ENCODE assay signal across 1 cellular context in genomic region chr2:9169310-9170107, GRCh38.
TF ChIP-seq lines count a peak whose summit lies in the region.

No MANE protein-coding gene starts in this region.

TF ChIP-seq in K562, 482 proteins besides CTCF, POLR2A, EP300 and RAD21 (continued from another document and continues in another):
- TF ChIP-seq ZNF395 (CRISPR knock-in tag; IDR thresholded peaks at IDR 0.05) (peak; percentile 99), SIX5 (IDR thresholded peaks at IDR 0.05; ENCODE audit: borderline replicate concordance in 1 of 2, insufficient read depth in 1 of 2, low read depth in 1 of 2, low read length in 2 of 2) (no peak), ZNF57 (CRISPR knock-in tag; IDR thresholded peaks at IDR 0.05) (peak; percentile 80; the same call in 1 of the 2 replicates), MTA2 (IDR thresholded peaks at IDR 0.05; ENCODE audit: low read depth) (no peak), ADNP (tag; IDR thresholded peaks at IDR 0.05) (no peak), ELK1 (CRISPR knock-in tag; IDR thresholded peaks at IDR 0.05) (no peak), SIN3B (IDR thresholded peaks at IDR 0.05; ENCODE audit: low read depth) (no peak), ZBTB9 (CRISPR knock-in tag; IDR thresholded peaks at IDR 0.05) (peak; percentile 98), ZNF384 (IDR thresholded peaks at IDR 0.05; ENCODE audit: low read depth, low read length) (no peak), JUND (IDR thresholded peaks at IDR 0.05; ENCODE audit: borderline replicate concordance, low read depth, low read length) (no peak), JUND (tag; IDR thresholded peaks at IDR 0.05; ENCODE audit: borderline replicate concordance, low read depth, low read length) (peak; percentile 68; the same call in 2 of the 3 replicates), PRMT5 (CRISPR knock-in tag; IDR thresholded peaks at IDR 0.05) (no peak), ETS2 (tag; IDR thresholded peaks at IDR 0.05; ENCODE audit: borderline replicate concordance, poor library complexity, severe bottlenecking) (peak; percentile 65), GATAD2B (IDR thresholded peaks at IDR 0.05; ENCODE audit: borderline replicate concordance) (no peak), ZNF274 (IDR thresholded peaks at IDR 0.05; ENCODE audit: borderline replicate concordance, low read depth, low read length) (no peak), ARNT (IDR thresholded peaks at IDR 0.05) (no peak), ZNF23 (CRISPR knock-in tag; IDR thresholded peaks at IDR 0.05) (peak; percentile 54; the same call in 1 of the 2 replicates), ASH1L (IDR thresholded peaks at IDR 0.05; ENCODE audit: borderline replicate concordance, low read depth, partially characterized antibody) (no peak), ZNF512 (tag; IDR thresholded peaks at IDR 0.05) (no peak), KLF16 (IDR thresholded peaks at IDR 0.05) (0 out of 2 replicates have a peak, but pooled peaks have one; percentile 8), KDM1A (IDR thresholded peaks at IDR 0.05) (no peak), STAG1 (CRISPR knock-in tag; IDR thresholded peaks at IDR 0.05; ENCODE audit: borderline replicate concordance) (no peak), SMAD4 (CRISPR knock-in tag; conservative IDR thresholded peaks at IDR 0.05) (peak; percentile 97), SIRT6 (IDR thresholded peaks at IDR 0.05; ENCODE audit: low read depth, low read length) (no peak), PHB (CRISPR knock-in tag; IDR thresholded peaks at IDR 0.05) (0 out of 2 replicates have a peak, but pooled peaks have one; percentile 57), TEAD4 (IDR thresholded peaks at IDR 0.05; ENCODE audit: low read length) (no peak; the same call in 1 of the 2 replicates), TEAD4 (CRISPR knock-in tag; IDR thresholded peaks at IDR 0.05; ENCODE audit: borderline replicate concordance) (no peak), CAMTA2 (CRISPR knock-in tag; conservative IDR thresholded peaks at IDR 0.05) (peak; percentile 77; the same call in 1 of the 2 replicates), EHMT2 (IDR thresholded peaks at IDR 0.05) (no peak), BACH1 (tag; IDR thresholded peaks at IDR 0.05) (peak; percentile 97), CXXC5 (CRISPR knock-in tag; IDR thresholded peaks at IDR 0.05) (peak; percentile 77), NCOR1 (IDR thresholded peaks at IDR 0.05) (no peak), RBM22 (IDR thresholded peaks at IDR 0.05; ENCODE audit: low read depth, low read length, poor library complexity, severe bottlenecking) (no peak), MTF1 (CRISPR knock-in tag; IDR thresholded peaks at IDR 0.05; ENCODE audit: borderline replicate concordance) (peak; percentile 93), RFX1 (IDR thresholded peaks at IDR 0.05) (no peak), KLF10 (CRISPR knock-in tag; IDR thresholded peaks at IDR 0.05) (no peak; the same call in 1 of the 2 replicates), SAFB (IDR thresholded peaks at IDR 0.05; ENCODE audit: borderline replicate concordance, low read depth, low read length) (no peak), ZKSCAN8 (CRISPR knock-in tag; IDR thresholded peaks at IDR 0.05) (peak; percentile 88), STAT5A (IDR thresholded peaks at IDR 0.05; ENCODE audit: borderline replicate concordance, low read length) (peak; percentile 96), IRF2 (CRISPR knock-in tag; IDR thresholded peaks at IDR 0.05) (no peak), ZNF589 (CRISPR knock-in tag; IDR thresholded peaks at IDR 0.05; ENCODE audit: low read depth) (peak; percentile 99), KHSRP (IDR thresholded peaks at IDR 0.05) (no peak), ZNF280B (CRISPR knock-in tag; IDR thresholded peaks at IDR 0.05) (no peak), CHD4 (IDR thresholded peaks at IDR 0.05; ENCODE audit: insufficient read depth, insufficient replicate concordance, low read depth, low read length, poor library complexity, severe bottlenecking) (no peak), PTTG1 (tag; IDR thresholded peaks at IDR 0.05; ENCODE audit: low read depth) (peak; percentile 96), ZNF354B (CRISPR knock-in tag; IDR thresholded peaks at IDR 0.05) (peak; percentile 83), ATF4 (CRISPR knock-in tag; IDR thresholded peaks at IDR 0.05) (peak; percentile 92), E2F3 (CRISPR knock-in tag; IDR thresholded peaks at IDR 0.05) (peak; percentile 97), THRAP3 (IDR thresholded peaks at IDR 0.05; ENCODE audit: borderline replicate concordance) (no peak), ZNF324 (CRISPR knock-in tag; IDR thresholded peaks at IDR 0.05) (peak; percentile 75), NR2F6 (CRISPR knock-in tag; IDR thresholded peaks at IDR 0.05) (no peak), ERF (CRISPR knock-in tag; IDR thresholded peaks at IDR 0.05) (peak; percentile 98)
- TF ChIP-seq, protein P1, sequence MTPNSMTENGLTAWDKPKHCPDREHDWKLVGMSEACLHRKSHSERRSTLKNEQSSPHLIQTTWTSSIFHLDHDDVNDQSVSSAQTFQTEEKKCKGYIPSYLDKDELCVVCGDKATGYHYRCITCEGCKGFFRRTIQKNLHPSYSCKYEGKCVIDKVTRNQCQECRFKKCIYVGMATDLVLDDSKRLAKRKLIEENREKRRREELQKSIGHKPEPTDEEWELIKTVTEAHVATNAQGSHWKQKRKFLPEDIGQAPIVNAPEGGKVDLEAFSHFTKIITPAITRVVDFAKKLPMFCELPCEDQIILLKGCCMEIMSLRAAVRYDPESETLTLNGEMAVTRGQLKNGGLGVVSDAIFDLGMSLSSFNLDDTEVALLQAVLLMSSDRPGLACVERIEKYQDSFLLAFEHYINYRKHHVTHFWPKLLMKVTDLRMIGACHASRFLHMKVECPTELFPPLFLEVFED (CRISPR knock-in tag; conservative IDR thresholded peaks at IDR 0.05): peak; percentile 76; the same call in 1 of the 2 replicates
- TF ChIP-seq, protein P2, sequence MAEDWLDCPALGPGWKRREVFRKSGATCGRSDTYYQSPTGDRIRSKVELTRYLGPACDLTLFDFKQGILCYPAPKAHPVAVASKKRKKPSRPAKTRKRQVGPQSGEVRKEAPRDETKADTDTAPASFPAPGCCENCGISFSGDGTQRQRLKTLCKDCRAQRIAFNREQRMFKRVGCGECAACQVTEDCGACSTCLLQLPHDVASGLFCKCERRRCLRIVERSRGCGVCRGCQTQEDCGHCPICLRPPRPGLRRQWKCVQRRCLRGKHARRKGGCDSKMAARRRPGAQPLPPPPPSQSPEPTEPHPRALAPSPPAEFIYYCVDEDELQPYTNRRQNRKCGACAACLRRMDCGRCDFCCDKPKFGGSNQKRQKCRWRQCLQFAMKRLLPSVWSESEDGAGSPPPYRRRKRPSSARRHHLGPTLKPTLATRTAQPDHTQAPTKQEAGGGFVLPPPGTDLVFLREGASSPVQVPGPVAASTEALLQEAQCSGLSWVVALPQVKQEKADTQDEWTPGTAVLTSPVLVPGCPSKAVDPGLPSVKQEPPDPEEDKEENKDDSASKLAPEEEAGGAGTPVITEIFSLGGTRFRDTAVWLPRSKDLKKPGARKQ (CRISPR knock-in tag; IDR thresholded peaks at IDR 0.05): no peak
- TF ChIP-seq, protein P3, sequence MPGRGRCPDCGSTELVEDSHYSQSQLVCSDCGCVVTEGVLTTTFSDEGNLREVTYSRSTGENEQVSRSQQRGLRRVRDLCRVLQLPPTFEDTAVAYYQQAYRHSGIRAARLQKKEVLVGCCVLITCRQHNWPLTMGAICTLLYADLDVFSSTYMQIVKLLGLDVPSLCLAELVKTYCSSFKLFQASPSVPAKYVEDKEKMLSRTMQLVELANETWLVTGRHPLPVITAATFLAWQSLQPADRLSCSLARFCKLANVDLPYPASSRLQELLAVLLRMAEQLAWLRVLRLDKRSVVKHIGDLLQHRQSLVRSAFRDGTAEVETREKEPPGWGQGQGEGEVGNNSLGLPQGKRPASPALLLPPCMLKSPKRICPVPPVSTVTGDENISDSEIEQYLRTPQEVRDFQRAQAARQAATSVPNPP (IDR thresholded peaks at IDR 0.05; ENCODE audit: borderline replicate concordance, insufficient read depth, insufficient read length): no peak
- TF ChIP-seq, protein P4, sequence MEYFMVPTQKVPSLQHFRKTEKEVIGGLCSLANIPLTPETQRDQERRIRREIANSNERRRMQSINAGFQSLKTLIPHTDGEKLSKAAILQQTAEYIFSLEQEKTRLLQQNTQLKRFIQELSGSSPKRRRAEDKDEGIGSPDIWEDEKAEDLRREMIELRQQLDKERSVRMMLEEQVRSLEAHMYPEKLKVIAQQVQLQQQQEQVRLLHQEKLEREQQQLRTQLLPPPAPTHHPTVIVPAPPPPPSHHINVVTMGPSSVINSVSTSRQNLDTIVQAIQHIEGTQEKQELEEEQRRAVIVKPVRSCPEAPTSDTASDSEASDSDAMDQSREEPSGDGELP (CRISPR knock-in tag; IDR thresholded peaks at IDR 0.05; ENCODE audit: borderline replicate concordance): 0 out of 2 replicates have a peak, but pooled peaks have one; percentile 6
- TF ChIP-seq, protein P5, sequence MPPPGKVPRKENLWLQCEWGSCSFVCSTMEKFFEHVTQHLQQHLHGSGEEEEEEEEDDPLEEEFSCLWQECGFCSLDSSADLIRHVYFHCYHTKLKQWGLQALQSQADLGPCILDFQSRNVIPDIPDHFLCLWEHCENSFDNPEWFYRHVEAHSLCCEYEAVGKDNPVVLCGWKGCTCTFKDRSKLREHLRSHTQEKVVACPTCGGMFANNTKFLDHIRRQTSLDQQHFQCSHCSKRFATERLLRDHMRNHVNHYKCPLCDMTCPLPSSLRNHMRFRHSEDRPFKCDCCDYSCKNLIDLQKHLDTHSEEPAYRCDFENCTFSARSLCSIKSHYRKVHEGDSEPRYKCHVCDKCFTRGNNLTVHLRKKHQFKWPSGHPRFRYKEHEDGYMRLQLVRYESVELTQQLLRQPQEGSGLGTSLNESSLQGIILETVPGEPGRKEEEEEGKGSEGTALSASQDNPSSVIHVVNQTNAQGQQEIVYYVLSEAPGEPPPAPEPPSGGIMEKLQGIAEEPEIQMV (tag; conservative IDR thresholded peaks at IDR 0.05; ENCODE audit: low read depth): peak; percentile 93
- TF ChIP-seq, protein P6, sequence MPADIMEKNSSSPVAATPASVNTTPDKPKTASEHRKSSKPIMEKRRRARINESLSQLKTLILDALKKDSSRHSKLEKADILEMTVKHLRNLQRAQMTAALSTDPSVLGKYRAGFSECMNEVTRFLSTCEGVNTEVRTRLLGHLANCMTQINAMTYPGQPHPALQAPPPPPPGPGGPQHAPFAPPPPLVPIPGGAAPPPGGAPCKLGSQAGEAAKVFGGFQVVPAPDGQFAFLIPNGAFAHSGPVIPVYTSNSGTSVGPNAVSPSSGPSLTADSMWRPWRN (IDR thresholded peaks at IDR 0.05; ENCODE audit: low read depth): no peak
